In the genomic region with DNA sequence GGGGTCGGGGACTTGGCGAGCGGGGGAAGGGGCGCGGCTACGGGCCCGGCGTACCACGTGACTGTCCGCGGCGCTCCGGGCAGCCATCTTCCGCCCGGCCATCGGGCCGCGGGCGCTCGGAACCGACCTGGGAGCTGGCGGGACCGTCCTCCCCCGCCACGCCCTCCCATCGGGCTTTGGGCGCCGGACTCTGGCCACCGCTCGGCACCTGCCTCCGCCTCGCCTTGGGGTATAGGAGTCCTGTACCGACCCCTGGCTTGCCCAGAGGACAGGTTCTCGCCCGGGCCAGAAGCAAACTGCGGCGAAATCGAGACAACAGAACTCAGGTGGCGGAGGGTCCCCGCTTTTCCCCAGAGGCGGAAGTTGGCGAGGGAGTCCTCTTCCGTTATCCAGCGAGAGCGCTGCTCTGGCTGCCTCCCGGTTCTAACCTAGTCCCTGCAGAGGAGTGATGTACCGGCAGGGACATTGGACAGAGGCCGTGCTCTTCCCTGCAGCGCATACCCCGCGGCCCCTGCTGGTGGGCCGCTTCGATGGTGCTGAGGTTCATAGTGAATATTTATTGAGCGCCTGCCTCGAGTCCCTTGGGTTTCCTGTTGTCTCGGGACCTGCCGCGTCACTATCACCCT, we compare ENCODE assay signal across 1 cellular context.
TF ChIP-seq lines count a peak whose summit lies in the region.

No MANE protein-coding gene starts in this region.

TF ChIP-seq in HEK293, 187 proteins besides CTCF, POLR2A, EP300 and RAD21 (continued from another document and continues in another):
- TF ChIP-seq, protein P1, sequence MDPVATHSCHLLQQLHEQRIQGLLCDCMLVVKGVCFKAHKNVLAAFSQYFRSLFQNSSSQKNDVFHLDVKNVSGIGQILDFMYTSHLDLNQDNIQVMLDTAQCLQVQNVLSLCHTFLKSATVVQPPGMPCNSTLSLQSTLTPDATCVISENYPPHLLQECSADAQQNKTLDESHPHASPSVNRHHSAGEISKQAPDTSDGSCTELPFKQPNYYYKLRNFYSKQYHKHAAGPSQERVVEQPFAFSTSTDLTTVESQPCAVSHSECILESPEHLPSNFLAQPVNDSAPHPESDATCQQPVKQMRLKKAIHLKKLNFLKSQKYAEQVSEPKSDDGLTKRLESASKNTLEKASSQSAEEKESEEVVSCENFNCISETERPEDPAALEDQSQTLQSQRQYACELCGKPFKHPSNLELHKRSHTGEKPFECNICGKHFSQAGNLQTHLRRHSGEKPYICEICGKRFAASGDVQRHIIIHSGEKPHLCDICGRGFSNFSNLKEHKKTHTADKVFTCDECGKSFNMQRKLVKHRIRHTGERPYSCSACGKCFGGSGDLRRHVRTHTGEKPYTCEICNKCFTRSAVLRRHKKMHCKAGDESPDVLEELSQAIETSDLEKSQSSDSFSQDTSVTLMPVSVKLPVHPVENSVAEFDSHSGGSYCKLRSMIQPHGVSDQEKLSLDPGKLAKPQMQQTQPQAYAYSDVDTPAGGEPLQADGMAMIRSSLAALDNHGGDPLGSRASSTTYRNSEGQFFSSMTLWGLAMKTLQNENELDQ (tag by site-specific recombination; IDR thresholded peaks at IDR 0.05; ENCODE audit: low read depth), result no peak
- TF ChIP-seq, protein P2, sequence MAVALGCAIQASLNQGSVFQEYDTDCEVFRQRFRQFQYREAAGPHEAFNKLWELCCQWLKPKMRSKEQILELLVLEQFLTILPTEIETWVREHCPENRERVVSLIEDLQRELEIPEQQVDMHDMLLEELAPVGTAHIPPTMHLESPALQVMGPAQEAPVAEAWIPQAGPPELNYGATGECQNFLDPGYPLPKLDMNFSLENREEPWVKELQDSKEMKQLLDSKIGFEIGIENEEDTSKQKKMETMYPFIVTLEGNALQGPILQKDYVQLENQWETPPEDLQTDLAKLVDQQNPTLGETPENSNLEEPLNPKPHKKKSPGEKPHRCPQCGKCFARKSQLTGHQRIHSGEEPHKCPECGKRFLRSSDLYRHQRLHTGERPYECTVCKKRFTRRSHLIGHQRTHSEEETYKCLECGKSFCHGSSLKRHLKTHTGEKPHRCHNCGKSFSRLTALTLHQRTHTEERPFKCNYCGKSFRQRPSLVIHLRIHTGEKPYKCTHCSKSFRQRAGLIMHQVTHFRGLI (tag by site-specific recombination; IDR thresholded peaks at IDR 0.05), result no peak; the same call in 1 of the 2 replicates
- peak; percentile 81 for TF ChIP-seq ZNF600 (tag by site-specific recombination; IDR thresholded peaks at IDR 0.05)
- TF ChIP-seq ZSCAN16 (tag by site-specific recombination; IDR thresholded peaks at IDR 0.05), result 0 out of 2 replicates have a peak, but pooled peaks have one; percentile 34
- TF ChIP-seq, protein P3, sequence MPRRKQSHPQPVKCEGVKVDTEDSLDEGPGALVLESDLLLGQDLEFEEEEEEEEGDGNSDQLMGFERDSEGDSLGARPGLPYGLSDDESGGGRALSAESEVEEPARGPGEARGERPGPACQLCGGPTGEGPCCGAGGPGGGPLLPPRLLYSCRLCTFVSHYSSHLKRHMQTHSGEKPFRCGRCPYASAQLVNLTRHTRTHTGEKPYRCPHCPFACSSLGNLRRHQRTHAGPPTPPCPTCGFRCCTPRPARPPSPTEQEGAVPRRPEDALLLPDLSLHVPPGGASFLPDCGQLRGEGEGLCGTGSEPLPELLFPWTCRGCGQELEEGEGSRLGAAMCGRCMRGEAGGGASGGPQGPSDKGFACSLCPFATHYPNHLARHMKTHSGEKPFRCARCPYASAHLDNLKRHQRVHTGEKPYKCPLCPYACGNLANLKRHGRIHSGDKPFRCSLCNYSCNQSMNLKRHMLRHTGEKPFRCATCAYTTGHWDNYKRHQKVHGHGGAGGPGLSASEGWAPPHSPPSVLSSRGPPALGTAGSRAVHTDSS (tag by site-specific recombination; IDR thresholded peaks at IDR 0.05), result no peak
- no peak for TF ChIP-seq ZNF16 (tag by site-specific recombination; IDR thresholded peaks at IDR 0.05; ENCODE audit: low read depth)
- TF ChIP-seq GLI4 (tag by site-specific recombination; IDR thresholded peaks at IDR 0.05), result no peak
- TF ChIP-seq REPIN1 (tag by site-specific recombination; IDR thresholded peaks at IDR 0.05; ENCODE audit: low read depth), result no peak
- TF ChIP-seq, protein P4, sequence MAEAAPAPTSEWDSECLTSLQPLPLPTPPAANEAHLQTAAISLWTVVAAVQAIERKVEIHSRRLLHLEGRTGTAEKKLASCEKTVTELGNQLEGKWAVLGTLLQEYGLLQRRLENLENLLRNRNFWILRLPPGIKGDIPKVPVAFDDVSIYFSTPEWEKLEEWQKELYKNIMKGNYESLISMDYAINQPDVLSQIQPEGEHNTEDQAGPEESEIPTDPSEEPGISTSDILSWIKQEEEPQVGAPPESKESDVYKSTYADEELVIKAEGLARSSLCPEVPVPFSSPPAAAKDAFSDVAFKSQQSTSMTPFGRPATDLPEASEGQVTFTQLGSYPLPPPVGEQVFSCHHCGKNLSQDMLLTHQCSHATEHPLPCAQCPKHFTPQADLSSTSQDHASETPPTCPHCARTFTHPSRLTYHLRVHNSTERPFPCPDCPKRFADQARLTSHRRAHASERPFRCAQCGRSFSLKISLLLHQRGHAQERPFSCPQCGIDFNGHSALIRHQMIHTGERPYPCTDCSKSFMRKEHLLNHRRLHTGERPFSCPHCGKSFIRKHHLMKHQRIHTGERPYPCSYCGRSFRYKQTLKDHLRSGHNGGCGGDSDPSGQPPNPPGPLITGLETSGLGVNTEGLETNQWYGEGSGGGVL (tag by site-specific recombination; IDR thresholded peaks at IDR 0.05), result no peak
- TF ChIP-seq ZIC2 (tag by site-specific recombination; IDR thresholded peaks at IDR 0.05), result no peak; the same call in 1 of the 2 replicates
- no peak for TF ChIP-seq ZNF423 (tag by site-specific recombination; IDR thresholded peaks at IDR 0.05)
- TF ChIP-seq ZNF140 (tag by site-specific recombination; IDR thresholded peaks at IDR 0.05), result no peak
- TF ChIP-seq ZNF843 (tag by site-specific recombination; IDR thresholded peaks at IDR 0.05), result 0 out of 2 replicates have a peak, but pooled peaks have one; percentile 7
- no peak for TF ChIP-seq KLF1 (tag by site-specific recombination; IDR thresholded peaks at IDR 0.05)
- TF ChIP-seq ZBTB21 (tag by site-specific recombination; IDR thresholded peaks at IDR 0.05), result no peak
- TF ChIP-seq ZNF596 (tag by site-specific recombination; IDR thresholded peaks at IDR 0.05), result no peak
- no peak for TF ChIP-seq ZNF837 (tag by site-specific recombination; IDR thresholded peaks at IDR 0.05)
- no peak for TF ChIP-seq ZNF747 (tag by site-specific recombination; IDR thresholded peaks at IDR 0.05)
- no peak for TF ChIP-seq PRDM1 (tag by site-specific recombination; IDR thresholded peaks at IDR 0.05)
- peak; percentile 4 for TF ChIP-seq GLIS1 (tag by site-specific recombination; IDR thresholded peaks at IDR 0.05)
- TF ChIP-seq SETDB1 (IDR thresholded peaks at IDR 0.05; ENCODE audit: insufficient read length, low read length), result no peak
- TF ChIP-seq, protein P5, sequence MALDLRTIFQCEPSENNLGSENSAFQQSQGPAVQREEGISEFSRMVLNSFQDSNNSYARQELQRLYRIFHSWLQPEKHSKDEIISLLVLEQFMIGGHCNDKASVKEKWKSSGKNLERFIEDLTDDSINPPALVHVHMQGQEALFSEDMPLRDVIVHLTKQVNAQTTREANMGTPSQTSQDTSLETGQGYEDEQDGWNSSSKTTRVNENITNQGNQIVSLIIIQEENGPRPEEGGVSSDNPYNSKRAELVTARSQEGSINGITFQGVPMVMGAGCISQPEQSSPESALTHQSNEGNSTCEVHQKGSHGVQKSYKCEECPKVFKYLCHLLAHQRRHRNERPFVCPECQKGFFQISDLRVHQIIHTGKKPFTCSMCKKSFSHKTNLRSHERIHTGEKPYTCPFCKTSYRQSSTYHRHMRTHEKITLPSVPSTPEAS (tag by site-specific recombination; IDR thresholded peaks at IDR 0.05), result no peak
- no peak for TF ChIP-seq MZF1 (tag by site-specific recombination; IDR thresholded peaks at IDR 0.05; ENCODE audit: borderline replicate concordance)
- peak; percentile 22; the same call in 1 of the 2 replicates for TF ChIP-seq ZNF654 (tag by site-specific recombination; IDR thresholded peaks at IDR 0.05; ENCODE audit: low read depth)
- TF ChIP-seq GFI1B (tag by site-specific recombination; IDR thresholded peaks at IDR 0.05), result 0 out of 2 replicates have a peak, but pooled peaks have one; percentile 15
- TF ChIP-seq ZNF555 (tag by site-specific recombination; conservative IDR thresholded peaks at IDR 0.05), result no peak
- TF ChIP-seq OSR2 (tag by site-specific recombination; IDR thresholded peaks at IDR 0.05), result no peak
- peak; percentile 87 for TF ChIP-seq ZBTB8A (tag by site-specific recombination; IDR thresholded peaks at IDR 0.05)
- TF ChIP-seq, protein P6, sequence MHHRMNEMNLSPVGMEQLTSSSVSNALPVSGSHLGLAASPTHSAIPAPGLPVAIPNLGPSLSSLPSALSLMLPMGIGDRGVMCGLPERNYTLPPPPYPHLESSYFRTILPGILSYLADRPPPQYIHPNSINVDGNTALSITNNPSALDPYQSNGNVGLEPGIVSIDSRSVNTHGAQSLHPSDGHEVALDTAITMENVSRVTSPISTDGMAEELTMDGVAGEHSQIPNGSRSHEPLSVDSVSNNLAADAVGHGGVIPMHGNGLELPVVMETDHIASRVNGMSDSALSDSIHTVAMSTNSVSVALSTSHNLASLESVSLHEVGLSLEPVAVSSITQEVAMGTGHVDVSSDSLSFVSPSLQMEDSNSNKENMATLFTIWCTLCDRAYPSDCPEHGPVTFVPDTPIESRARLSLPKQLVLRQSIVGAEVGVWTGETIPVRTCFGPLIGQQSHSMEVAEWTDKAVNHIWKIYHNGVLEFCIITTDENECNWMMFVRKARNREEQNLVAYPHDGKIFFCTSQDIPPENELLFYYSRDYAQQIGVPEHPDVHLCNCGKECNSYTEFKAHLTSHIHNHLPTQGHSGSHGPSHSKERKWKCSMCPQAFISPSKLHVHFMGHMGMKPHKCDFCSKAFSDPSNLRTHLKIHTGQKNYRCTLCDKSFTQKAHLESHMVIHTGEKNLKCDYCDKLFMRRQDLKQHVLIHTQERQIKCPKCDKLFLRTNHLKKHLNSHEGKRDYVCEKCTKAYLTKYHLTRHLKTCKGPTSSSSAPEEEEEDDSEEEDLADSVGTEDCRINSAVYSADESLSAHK (tag by site-specific recombination; IDR thresholded peaks at IDR 0.05), result no peak
- peak; percentile 18; the same call in 1 of the 2 replicates for TF ChIP-seq OVOL3 (tag by site-specific recombination; IDR thresholded peaks at IDR 0.05)
- TF ChIP-seq ZNF324 (tag by site-specific recombination; IDR thresholded peaks at IDR 0.05), result no peak
- TF ChIP-seq, protein P7, sequence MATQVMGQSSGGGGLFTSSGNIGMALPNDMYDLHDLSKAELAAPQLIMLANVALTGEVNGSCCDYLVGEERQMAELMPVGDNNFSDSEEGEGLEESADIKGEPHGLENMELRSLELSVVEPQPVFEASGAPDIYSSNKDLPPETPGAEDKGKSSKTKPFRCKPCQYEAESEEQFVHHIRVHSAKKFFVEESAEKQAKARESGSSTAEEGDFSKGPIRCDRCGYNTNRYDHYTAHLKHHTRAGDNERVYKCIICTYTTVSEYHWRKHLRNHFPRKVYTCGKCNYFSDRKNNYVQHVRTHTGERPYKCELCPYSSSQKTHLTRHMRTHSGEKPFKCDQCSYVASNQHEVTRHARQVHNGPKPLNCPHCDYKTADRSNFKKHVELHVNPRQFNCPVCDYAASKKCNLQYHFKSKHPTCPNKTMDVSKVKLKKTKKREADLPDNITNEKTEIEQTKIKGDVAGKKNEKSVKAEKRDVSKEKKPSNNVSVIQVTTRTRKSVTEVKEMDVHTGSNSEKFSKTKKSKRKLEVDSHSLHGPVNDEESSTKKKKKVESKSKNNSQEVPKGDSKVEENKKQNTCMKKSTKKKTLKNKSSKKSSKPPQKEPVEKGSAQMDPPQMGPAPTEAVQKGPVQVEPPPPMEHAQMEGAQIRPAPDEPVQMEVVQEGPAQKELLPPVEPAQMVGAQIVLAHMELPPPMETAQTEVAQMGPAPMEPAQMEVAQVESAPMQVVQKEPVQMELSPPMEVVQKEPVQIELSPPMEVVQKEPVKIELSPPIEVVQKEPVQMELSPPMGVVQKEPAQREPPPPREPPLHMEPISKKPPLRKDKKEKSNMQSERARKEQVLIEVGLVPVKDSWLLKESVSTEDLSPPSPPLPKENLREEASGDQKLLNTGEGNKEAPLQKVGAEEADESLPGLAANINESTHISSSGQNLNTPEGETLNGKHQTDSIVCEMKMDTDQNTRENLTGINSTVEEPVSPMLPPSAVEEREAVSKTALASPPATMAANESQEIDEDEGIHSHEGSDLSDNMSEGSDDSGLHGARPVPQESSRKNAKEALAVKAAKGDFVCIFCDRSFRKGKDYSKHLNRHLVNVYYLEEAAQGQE (tag by site-specific recombination; IDR thresholded peaks at IDR 0.05), result peak; percentile 93
- peak; percentile 60 for TF ChIP-seq ZXDB (tag by site-specific recombination; IDR thresholded peaks at IDR 0.05)
- TF ChIP-seq ZNF335 (tag by site-specific recombination; conservative IDR thresholded peaks at IDR 0.05), result peak; percentile 12; the same call in 1 of the 2 replicates
- TF ChIP-seq ZNF558 (tag by site-specific recombination; IDR thresholded peaks at IDR 0.05), result no peak
- TF ChIP-seq ZFP41 (tag by site-specific recombination; IDR thresholded peaks at IDR 0.05; ENCODE audit: borderline replicate concordance), result no peak
- no peak for TF ChIP-seq ZNF792 (tag by site-specific recombination; IDR thresholded peaks at IDR 0.05)
- no peak for TF ChIP-seq ZNF623 (tag by site-specific recombination; IDR thresholded peaks at IDR 0.05)
- no peak for TF ChIP-seq ZNF214 (tag by site-specific recombination; IDR thresholded peaks at IDR 0.05; ENCODE audit: borderline replicate concordance)
